ENCODE assay signal across 9 cellular contexts in the genomic region with DNA sequence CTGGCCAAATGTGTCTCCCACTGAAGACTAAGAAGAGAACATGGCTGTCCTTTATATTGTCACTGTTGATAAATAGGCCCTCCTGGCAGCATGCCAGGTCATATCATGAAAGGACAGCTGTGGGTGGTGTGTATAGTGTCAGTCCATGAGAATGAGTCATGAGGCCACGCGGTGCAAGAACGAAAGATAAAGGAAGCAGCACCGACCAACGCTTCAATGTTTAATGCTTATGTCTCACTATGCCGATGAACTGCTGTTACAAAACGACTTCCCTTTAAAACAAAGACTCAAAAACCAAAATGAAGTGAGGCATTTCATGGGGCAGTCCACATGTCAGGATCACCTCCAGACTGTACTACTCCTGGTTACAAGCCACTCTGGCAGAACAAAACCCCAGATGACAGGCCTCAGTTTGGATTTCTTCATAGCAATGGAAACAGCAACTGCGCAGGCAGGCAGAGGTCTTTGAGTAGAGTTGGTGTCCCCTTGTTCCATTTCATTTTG. TPM values are rescaled to one million over a fixed set of nuclear protein-coding genes. Genes with fewer than 3 reads are reported as not detected.
DNase-seq lines count a peak whose midpoint lies in the region; ATAC-seq, FAIRE-seq and TF ChIP-seq lines count a peak whose summit lies in the region.
"Had no signal": no experiment of that assay in that cellular context is flagged by ENCODE, and none has a peak within 500 bp of the region (broad histone marks: within the 10 kb centered on the region; RNA-seq: fewer than 3 reads in every experiment).

No MANE protein-coding gene starts in this region.

- intact Hi-C loops in HepG2 (cut with micrococcal nuclease; ENCODE audit: unreplicated experiment), result no loop called here

- no peaks in the 10 kb centered on the region for H3K79me2 ChIP-seq in HepG2 (ENCODE audit: insufficient read depth, low read length)

- no peaks in the 10 kb centered on the region for H4K20me1 ChIP-seq in HepG2 (ENCODE audit: insufficient read depth, low read length)

- peak; percentile 3 for DNase-seq in HK-2 (ENCODE audit: unreplicated experiment)
- DNase-seq in SIG-M5 (lab: John Stamatoyannopoulos, UW), result peak; percentile 15
- peak; percentile 87 for DNase-seq in activated effector memory CD4-positive, alpha-beta T cell treated with anti-CD3 and anti-CD28 coated beads, Interleukin-2, amount 50 U/mL, for 16 hours
- DNase-seq in HepG2 (ENCODE audit: low spot score), result peak; percentile 78
- peak; percentile 46 to 48 for DNase-seq in stimulated activated CD8-positive, alpha-beta memory T cell treated with anti-CD3 and anti-CD28 coated beads, Interleukin-7, amount 100 ng/mL, for 4 hours (ENCODE audit: low read depth in 2 of 2)
- DNase-seq in DMS114 treated with DMSO at 0.1 percent for 48 hours (lab: John Stamatoyannopoulos, UW; ENCODE audit: unreplicated experiment), result no peak

- no peaks in the 10 kb centered on the region for H3K27me3 ChIP-seq in HepG2 (ENCODE audit: control insufficient read depth in 1 of 2, insufficient read depth in 2 of 2, low read length in 2 of 2)

- no peak overlapping the region for H2AFZ ChIP-seq in HepG2 (ENCODE audit: low read length)

- no peaks in the 10 kb centered on the region for H3K36me3 ChIP-seq in HepG2 (replicated peaks in 1 of 2; ENCODE audit: control insufficient read depth in 1 of 2, insufficient read depth in 2 of 2, low read length in 2 of 2)
- H3K36me3 ChIP-seq: HAP-1 had no signal

- H3K27ac ChIP-seq in HepG2 (ENCODE audit: extremely low read length, insufficient read depth, low read length), result no peak overlapping the region

- peak; percentile 81 for ATAC-seq in HepG2
- no peak for ATAC-seq in GM19452 (IDR thresholded peaks at IDR 0.05; ENCODE audit: unreplicated experiment)
- no peak for ATAC-seq in GM18858 (IDR thresholded peaks at IDR 0.05; ENCODE audit: unreplicated experiment)

- no TSS peak for BruUV-seq in HepG2 (replicated peaks; lab: Mats Ljungman, UMichigan)

- TF ChIP-seq EP300 in HepG2 (IDR thresholded peaks at IDR 0.05; ENCODE audit: low read depth in 2 of 2, low read length in 2 of 2) (no peak), HepG2 (CRISPR knock-in tag; IDR thresholded peaks at IDR 0.05; ENCODE audit: borderline replicate concordance) (no peak)

- H3K4me3 ChIP-seq in HepG2 (replicated peaks in 1 of 3; ENCODE audit: insufficient read depth in 1 of 3, low read depth in 2 of 3, low read length in 3 of 3), result no peak overlapping the region; a peak in 1 of 6 replicates
- H3K4me3 ChIP-seq: HAP-1 had no signal

- FAIRE-seq in HepG2 (lab: Jason Lieb, UNC), result no peak

- POLR2A ChIA-PET in HepG2 (lab: Yijun Ruan, JAX), result no interaction called here

- TF ChIP-seq POLR2A in HepG2 (IDR thresholded peaks at IDR 0.05; ENCODE audit: insufficient read depth in 1 of 2, low read depth in 2 of 2, low read length in 2 of 2), result no peak

- no peaks in the 10 kb centered on the region for H3K4me1 ChIP-seq in HepG2 (ENCODE audit: insufficient read depth, low read length)

- no peak for TF ChIP-seq CTCF in HepG2 (CRISPR knock-in tag; IDR thresholded peaks at IDR 0.05)

- no peak overlapping the region for H3K9ac ChIP-seq in HepG2 (ENCODE audit: insufficient read depth, low read depth, low read length)

- H3K9me3 ChIP-seq in HepG2 (ENCODE audit: low read length), result no peaks in the 10 kb centered on the region
- H3K9me3 ChIP-seq: HAP-1 had no signal

- H3K4me2 ChIP-seq in HepG2 (ENCODE audit: low read depth, low read length), result peak overlapping the region; percentile 61

- CTCF ChIA-PET in HepG2 (lab: Yijun Ruan, JAX; ENCODE audit: low intra/inter-chr PET ratio, low total read pairs), result no interaction called here

- TF ChIP-seq RAD21 in HepG2 (CRISPR knock-in tag; IDR thresholded peaks at IDR 0.05), result no peak

- in situ Hi-C loops in HepG2 (cut with HindIII; ENCODE audit: extremely low pct_ligation_motif_present, low pct_unique_long_range_greater_than_20kb), result loop anchor here (10.0 kb wide), 1 partner anchor 133 kb away; no protein-coding TSS in a partner anchor

- WGBS in HepG2 (ENCODE audit: low lambda C conversion rate), result 5% methylated on average over 7 of the region's 8 CpGs

TF ChIP-seq in HepG2, 621 proteins besides CTCF, POLR2A, EP300 and RAD21 (continues in another document):
- TF ChIP-seq SNAPC2 (CRISPR knock-in tag; IDR thresholded peaks at IDR 0.05), result no peak
- TF ChIP-seq PPARG (CRISPR knock-in tag; conservative IDR thresholded peaks at IDR 0.05), result no peak
- TF ChIP-seq GATAD1 (CRISPR knock-in tag; IDR thresholded peaks at IDR 0.05), result no peak
- TF ChIP-seq, protein P1, sequence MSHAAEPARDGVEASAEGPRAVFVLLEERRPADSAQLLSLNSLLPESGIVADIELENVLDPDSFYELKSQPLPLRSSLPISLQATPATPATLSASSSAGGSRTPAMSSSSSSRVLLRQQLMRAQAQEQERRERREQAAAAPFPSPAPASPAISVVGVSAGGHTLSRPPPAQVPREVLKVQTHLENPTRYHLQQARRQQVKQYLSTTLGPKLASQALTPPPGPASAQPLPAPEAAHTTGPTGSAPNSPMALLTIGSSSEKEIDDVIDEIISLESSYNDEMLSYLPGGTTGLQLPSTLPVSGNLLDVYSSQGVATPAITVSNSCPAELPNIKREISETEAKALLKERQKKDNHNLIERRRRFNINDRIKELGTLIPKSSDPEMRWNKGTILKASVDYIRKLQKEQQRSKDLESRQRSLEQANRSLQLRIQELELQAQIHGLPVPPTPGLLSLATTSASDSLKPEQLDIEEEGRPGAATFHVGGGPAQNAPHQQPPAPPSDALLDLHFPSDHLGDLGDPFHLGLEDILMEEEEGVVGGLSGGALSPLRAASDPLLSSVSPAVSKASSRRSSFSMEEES (CRISPR knock-in tag; IDR thresholded peaks at IDR 0.05), result 0 out of 2 replicates have a peak, but pooled peaks have one; percentile 22
- no peak for TF ChIP-seq SALL2 (CRISPR knock-in tag; IDR thresholded peaks at IDR 0.05)
- no peak for TF ChIP-seq ZBTB38 (CRISPR knock-in tag; IDR thresholded peaks at IDR 0.05)
- peak; percentile 96 for TF ChIP-seq FOSL2 (CRISPR knock-in tag; IDR thresholded peaks at IDR 0.05)

RNA-seq across cellular contexts. Expression of a gene that starts 5.2 kb away (rescaled TPM):
- 0.97 and 1.5 TPM in 2 replicates for total RNA-seq in HepG2 (2016; rRNA removed; fragmentation: Illumina TruSeq; extraction: Trizol)
- total RNA-seq in HepG2 (2016; cell fraction: cytosol; rRNA removed; fragmentation: Illumina TruSeq; extraction: Trizol; ENCODE audit: low read depth), result 1.1 and 1.8 TPM in 2 replicates
- 1.3 TPM in 2 replicates for total RNA-seq in HepG2 (2016; cell fraction: insoluble cytoplasmic fraction; rRNA removed; fragmentation: Illumina TruSeq; extraction: Trizol)
- total RNA-seq in HepG2 (2016; cell fraction: membrane; rRNA removed; fragmentation: Illumina TruSeq; extraction: Trizol), result 1.4 and 1.6 TPM in 2 replicates
- total RNA-seq in HepG2 (2016; cell fraction: nucleus; rRNA removed; fragmentation: Illumina TruSeq; extraction: Trizol), result 0.81 and 1.1 TPM in 2 replicates
- polyA plus RNA-seq in HepG2 (2011; rRNA removed), result 0.51 and 0.61 TPM in 2 replicates
- 0.17 and 0.24 TPM in 2 replicates for polyA plus RNA-seq in HepG2 (2011; cell fraction: cytosol; rRNA removed)
- 0.48 and 0.66 TPM in 2 replicates for polyA plus RNA-seq in HepG2 (2011; cell fraction: nucleus; rRNA removed)
- 0.45 and 0.56 TPM in 2 replicates for polyA plus RNA-seq in HepG2 (2012)
- 0.11 and 0.14 TPM in 2 replicates for polyA plus RNA-seq in HepG2 (2016; cell fraction: cytosol; fragmentation: Illumina TruSeq; extraction: Trizol; ENCODE audit: low read depth)
- polyA plus RNA-seq in HepG2 (2016; cell fraction: insoluble cytoplasmic fraction; fragmentation: Illumina TruSeq; extraction: Trizol; ENCODE audit: low read depth), result 0.73 and 0.97 TPM in 2 replicates
- polyA plus RNA-seq in HepG2 (2016; cell fraction: membrane; fragmentation: Illumina TruSeq; extraction: Trizol; ENCODE audit: low read depth), result 0.19 and 0.39 TPM in 2 replicates
- polyA plus RNA-seq in HepG2 (2016; cell fraction: nucleus; fragmentation: Illumina TruSeq; extraction: Trizol; ENCODE audit: insufficient read depth, low read depth), result 0.93 and 2.3 TPM in 2 replicates
- polyA minus RNA-seq in HepG2 (2011; rRNA and poly(A)+ RNA removed; ENCODE audit: low replicate concordance), result 2.2 TPM in 1 of 2 replicates, not detected in the other
- 0.26 and 0.49 TPM in 2 replicates for polyA minus RNA-seq in HepG2 (2011; cell fraction: cytosol; rRNA and poly(A)+ RNA removed)
- polyA minus RNA-seq in HepG2 (2011; cell fraction: nucleus; rRNA and poly(A)+ RNA removed), result 0.77 and 2.2 TPM in 2 replicates

RNA-seq across cellular contexts. Expression of a gene that starts 41.2 kb away (rescaled TPM):
- total RNA-seq in HepG2 (2016; rRNA removed; fragmentation: Illumina TruSeq; extraction: Trizol), result 23.1 and 31.2 TPM in 2 replicates
- total RNA-seq in HepG2 (2016; cell fraction: cytosol; rRNA removed; fragmentation: Illumina TruSeq; extraction: Trizol; ENCODE audit: low read depth), result 5.2 and 5.7 TPM in 2 replicates
- 23.1 and 33.7 TPM in 2 replicates for total RNA-seq in HepG2 (2016; cell fraction: insoluble cytoplasmic fraction; rRNA removed; fragmentation: Illumina TruSeq; extraction: Trizol)
- total RNA-seq in HepG2 (2016; cell fraction: membrane; rRNA removed; fragmentation: Illumina TruSeq; extraction: Trizol), result 9.9 and 14.7 TPM in 2 replicates
- 8.6 and 10.6 TPM in 2 replicates for total RNA-seq in HepG2 (2016; cell fraction: nucleus; rRNA removed; fragmentation: Illumina TruSeq; extraction: Trizol)
- polyA plus RNA-seq in HepG2 (2011; rRNA removed), result 8.6 and 10.5 TPM in 2 replicates
- polyA plus RNA-seq in HepG2 (2011; cell fraction: cytosol; rRNA removed), result 6.1 and 10.2 TPM in 2 replicates
- polyA plus RNA-seq in HepG2 (2011; cell fraction: nucleus; rRNA removed), result 2.2 and 2.9 TPM in 2 replicates
- 12.1 and 12.3 TPM in 2 replicates for polyA plus RNA-seq in HepG2 (2012)
- polyA plus RNA-seq in HepG2 (2016; cell fraction: cytosol; fragmentation: Illumina TruSeq; extraction: Trizol; ENCODE audit: low read depth), result 5.3 and 6.9 TPM in 2 replicates
- 31.8 and 35.2 TPM in 2 replicates for polyA plus RNA-seq in HepG2 (2016; cell fraction: insoluble cytoplasmic fraction; fragmentation: Illumina TruSeq; extraction: Trizol; ENCODE audit: low read depth)
- 9.8 and 10.7 TPM in 2 replicates for polyA plus RNA-seq in HepG2 (2016; cell fraction: membrane; fragmentation: Illumina TruSeq; extraction: Trizol; ENCODE audit: low read depth)
- 15.4 and 15.8 TPM in 2 replicates for polyA plus RNA-seq in HepG2 (2016; cell fraction: nucleus; fragmentation: Illumina TruSeq; extraction: Trizol; ENCODE audit: insufficient read depth, low read depth)
- 2.7 and 14.6 TPM in 2 replicates for polyA minus RNA-seq in HepG2 (2011; rRNA and poly(A)+ RNA removed; ENCODE audit: low replicate concordance)
- polyA minus RNA-seq in HepG2 (2011; cell fraction: cytosol; rRNA and poly(A)+ RNA removed), result 6.7 and 10.1 TPM in 2 replicates
- polyA minus RNA-seq in HepG2 (2011; cell fraction: nucleus; rRNA and poly(A)+ RNA removed), result 3.1 and 4.6 TPM in 2 replicates
